ENCODE assay signal across 7 cellular contexts in the genomic region with DNA sequence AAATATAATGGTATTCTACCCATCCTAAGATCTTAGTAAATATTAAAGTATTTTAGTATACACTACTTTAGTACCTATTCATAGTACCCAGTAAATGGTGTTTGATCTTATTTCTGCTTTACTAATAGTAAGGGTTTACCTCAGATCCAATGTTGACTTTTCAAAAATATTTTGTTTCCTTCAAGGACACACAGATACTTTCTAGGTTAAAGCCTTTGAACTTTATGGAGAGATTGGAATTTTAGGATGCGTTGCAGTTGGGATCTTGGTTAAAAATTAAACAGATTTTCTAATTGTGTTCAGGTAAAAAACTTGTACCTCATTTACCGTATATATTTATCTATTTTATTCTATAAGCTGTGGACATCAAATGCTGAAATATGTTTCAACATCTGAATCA.
"Had no signal": no experiment of that assay in that cellular context is flagged by ENCODE, and none has a peak within 500 bp of the region (broad histone marks: within the 10 kb centered on the region; RNA-seq: fewer than 3 reads in every experiment).

No MANE protein-coding gene starts in this region.

- DNase-seq: GDM1, GF-D8 had no signal

- FAIRE-seq: G401.6, GM12878, GM12891, GM12892, GM18507 had no signal

- ATAC-seq: GM12878 had no signal

- H3K4me3 ChIP-seq: GM12878 had no signal
